ENCODE assay signal across 18 cellular contexts in genomic region chr19:39194832-39195542, GRCh38. TPM values are rescaled to one million over a fixed set of nuclear protein-coding genes. Genes with fewer than 3 reads are reported as not detected.
A peak's percentile ranks its signal among the peaks of the same experiment; 100 is the strongest.
DNase-seq lines count a peak whose midpoint lies in the region; ATAC-seq and TF ChIP-seq lines count a peak whose summit lies in the region.
"Had no signal": no experiment of that assay in that cellular context is flagged by ENCODE, and none has a peak within 500 bp of the region (broad histone marks: within the 10 kb centered on the region; RNA-seq: fewer than 3 reads in every experiment).

No MANE protein-coding gene starts in this region.

- H3K4me2 ChIP-seq in PC-9, result peak overlapping the region; percentile 73

- H3K36me3 Mint-ChIP-seq in activated naive CD8-positive, alpha-beta T cell, result no peaks in the 10 kb centered on the region
- H3K36me3 Mint-ChIP-seq in activated naive CD8-positive, alpha-beta T cell treated with anti-CD3 and anti-CD28 coated beads for 36 hours, result no peaks in the 10 kb centered on the region
- H3K36me3 Mint-ChIP-seq in endothelial cell (ENCODE audit: low read depth, unreplicated experiment) (peaks cover 6% of the 10 kb centered on the region), type B pancreatic cell (no peaks in the 10 kb centered on the region)
- H3K36me3 Mint-ChIP-seq: activated CD4-positive, alpha-beta memory T cell treated with anti-CD3 and anti-CD28 coated beads for 36 hours had no signal

- no peak for ATAC-seq in HG03571 (IDR thresholded peaks at IDR 0.05; ENCODE audit: unreplicated experiment)
- no peak for ATAC-seq in HG02840 (IDR thresholded peaks at IDR 0.05; ENCODE audit: low FRiP score, unreplicated experiment)

- TF ChIP-seq CTCF in PC-9 (conservative IDR thresholded peaks at IDR 0.05), result no peak
- TF ChIP-seq CTCF in endothelial cell (IDR thresholded peaks at IDR 0.05; ENCODE audit: unreplicated experiment), result no peak
- TF ChIP-seq CTCF in type B pancreatic cell (conservative IDR thresholded peaks at IDR 0.05), result no peak

- H3K4me1 ChIP-seq in PC-9 (replicated peaks; ENCODE audit: insufficient read depth), result peaks cover 56% of the 10 kb centered on the region
- H3K4me1 ChIP-seq: adrenal gland had no signal

- no peaks in the 10 kb centered on the region for H3K27me3 ChIP-seq in PC-9 (ENCODE audit: insufficient read depth, low read depth)

- no peaks in the 10 kb centered on the region for H3K79me2 ChIP-seq in PC-9 (ENCODE audit: low read depth)

- no peaks in the 10 kb centered on the region for H3K9me3 ChIP-seq in PC-9 (ENCODE audit: insufficient read depth, low read depth)
- H3K9me3 ChIP-seq: adrenal gland, lower lobe of right lung had no signal

- H3F3A ChIP-seq in PC-9 (ENCODE audit: insufficient read depth, low read depth), result peaks cover 41% of the 10 kb centered on the region

- peak overlapping the region; percentile 47; the same call in 1 of the 2 replicates for H3K4me3 ChIP-seq in PC-9
- H3K4me3 ChIP-seq: adrenal gland, lower lobe of right lung had no signal

- intact Hi-C loops in PC-9 (cut with micrococcal nuclease; ENCODE audit: unreplicated experiment), result no loop called here

- no peaks in the 10 kb centered on the region for H4K20me1 ChIP-seq in PC-9 (ENCODE audit: insufficient read depth)

- H3K4me1 Mint-ChIP-seq in activated naive CD8-positive, alpha-beta T cell (ENCODE audit: low read depth), result peaks cover 22% of the 10 kb centered on the region
- H3K4me1 Mint-ChIP-seq in activated naive CD8-positive, alpha-beta T cell treated with anti-CD3 and anti-CD28 coated beads for 36 hours, result peaks cover 8% of the 10 kb centered on the region
- peaks cover 4% of the 10 kb centered on the region for H3K4me1 Mint-ChIP-seq in endothelial cell (ENCODE audit: unreplicated experiment)
- H3K4me1 Mint-ChIP-seq in type B pancreatic cell (ENCODE audit: unreplicated experiment), result peaks cover 27% of the 10 kb centered on the region

- no peak overlapping the region for H2AFZ ChIP-seq in PC-9

- H3K4me3 Mint-ChIP-seq in activated naive CD8-positive, alpha-beta T cell, result peak overlapping the region; percentile 61
- no peak overlapping the region for H3K4me3 Mint-ChIP-seq in activated naive CD8-positive, alpha-beta T cell treated with anti-CD3 and anti-CD28 coated beads for 36 hours
- H3K4me3 Mint-ChIP-seq in endothelial cell (ENCODE audit: unreplicated experiment), result peak overlapping the region; percentile 47
- H3K4me3 Mint-ChIP-seq in type B pancreatic cell, result peak overlapping the region; percentile 39
- H3K4me3 Mint-ChIP-seq: activated CD4-positive, alpha-beta memory T cell treated with anti-CD3 and anti-CD28 coated beads for 36 hours; nephron had no signal

- POLR2A ChIA-PET in PC-9 (lab: Charles Lee; ENCODE audit: unreplicated experiment), result interaction anchor here (0.7 kb wide), 1 partner anchor 233 kb away, joined by 4 read pairs; no protein-coding TSS in a partner anchor

- DNase-seq in activated naive CD8-positive, alpha-beta T cell treated with anti-CD3 and anti-CD28 coated beads for 36 hours, result no peak
- peak; percentile 32 to 61 for DNase-seq in PC-9
- DNase-seq in endothelial cell (ENCODE audit: low spot score), result no peak
- DNase-seq in type B pancreatic cell (ENCODE audit: extremely low spot score, unreplicated experiment), result no peak
- DNase-seq in NCI-H446 (lab: John Stamatoyannopoulos, UW), result no peak
- DNase-seq: activated CD4-positive, alpha-beta memory T cell treated with anti-CD3 and anti-CD28 coated beads for 36 hours; adrenal gland; cerebellar nuclear complex; DMS153; foreskin melanocyte; lower lobe of right lung; NCI-H2081 treated with DMSO at 0.1 percent for 48 hours; retina had no signal

- no peak overlapping the region for H3K27ac Mint-ChIP-seq in activated naive CD8-positive, alpha-beta T cell
- no peak overlapping the region for H3K27ac Mint-ChIP-seq in activated naive CD8-positive, alpha-beta T cell treated with anti-CD3 and anti-CD28 coated beads for 36 hours
- H3K27ac Mint-ChIP-seq in endothelial cell (ENCODE audit: unreplicated experiment), result no peak overlapping the region
- H3K27ac Mint-ChIP-seq in type B pancreatic cell, result peak overlapping the region; percentile 55
- H3K27ac Mint-ChIP-seq: activated CD4-positive, alpha-beta memory T cell treated with anti-CD3 and anti-CD28 coated beads for 36 hours; nephron had no signal

- no peaks in the 10 kb centered on the region for H3K9me3 Mint-ChIP-seq in activated naive CD8-positive, alpha-beta T cell (ENCODE audit: low read depth)
- no peaks in the 10 kb centered on the region for H3K9me3 Mint-ChIP-seq in activated naive CD8-positive, alpha-beta T cell treated with anti-CD3 and anti-CD28 coated beads for 36 hours
- H3K9me3 Mint-ChIP-seq in endothelial cell (ENCODE audit: unreplicated experiment) (no peaks in the 10 kb centered on the region), type B pancreatic cell (no peaks in the 10 kb centered on the region)
- H3K9me3 Mint-ChIP-seq: activated CD4-positive, alpha-beta memory T cell treated with anti-CD3 and anti-CD28 coated beads for 36 hours; nephron had no signal

- no peaks in the 10 kb centered on the region for H3K36me3 ChIP-seq in PC-9 (ENCODE audit: low read depth)
- H3K36me3 ChIP-seq: adrenal gland, lower lobe of right lung had no signal

- no peaks in the 10 kb centered on the region for H3K9me2 ChIP-seq in PC-9 (ENCODE audit: insufficient read depth)

- no TSS peak for BruUV-seq in PC-9 (replicated peaks; lab: Mats Ljungman, UMichigan)

- CTCF ChIA-PET in PC-9 (lab: Charles Lee), result interaction anchor here (0.6 to 1.0 kb wide), 2 partner anchors 56 to 73 kb away, joined by 3 to 4 read pairs; no protein-coding TSS in a partner anchor

- H3K27ac ChIP-seq in PC-9, result peak overlapping the region; percentile 65
- H3K27ac ChIP-seq: adrenal gland, lower lobe of right lung had no signal

- peaks cover 33% of the 10 kb centered on the region for H3K27me3 Mint-ChIP-seq in activated naive CD8-positive, alpha-beta T cell
- H3K27me3 Mint-ChIP-seq in activated naive CD8-positive, alpha-beta T cell treated with anti-CD3 and anti-CD28 coated beads for 36 hours, result peaks cover 73% of the 10 kb centered on the region
- H3K27me3 Mint-ChIP-seq in endothelial cell (ENCODE audit: unreplicated experiment) (peaks cover 17% of the 10 kb centered on the region), type B pancreatic cell (peaks cover 42% of the 10 kb centered on the region)

RNA-seq across cellular contexts. Expression of gene NCCRP1, which starts 1.8 kb away (rescaled TPM):
- not detected for total RNA-seq in activated naive CD8-positive, alpha-beta T cell treated with anti-CD3 and anti-CD28 coated beads for 36 hours
- total RNA-seq in PC-9 (2021) (22.7 and 23.2 TPM in 2 replicates), endothelial cell (ENCODE audit: unreplicated experiment) (not detected), type B pancreatic cell (ENCODE audit: low replicate concordance) (19.0 and 22.6 TPM in 2 replicates)
- total RNA-seq: activated CD4-positive, alpha-beta memory T cell treated with anti-CD3 and anti-CD28 coated beads for 36 hours; MCF 10A had no signal

RNA-seq across cellular contexts. Expression of gene SYCN, which starts 9.1 kb away (rescaled TPM):
- total RNA-seq in activated naive CD8-positive, alpha-beta T cell treated with anti-CD3 and anti-CD28 coated beads for 36 hours, result not detected
- total RNA-seq in PC-9 (2021) (not detected in 2 replicates), endothelial cell (ENCODE audit: unreplicated experiment) (not detected), type B pancreatic cell (ENCODE audit: low replicate concordance) (not detected in 2 replicates)
- total RNA-seq: activated CD4-positive, alpha-beta memory T cell treated with anti-CD3 and anti-CD28 coated beads for 36 hours; lower lobe of right lung; MCF 10A had no signal

RNA-seq across cellular contexts. Expression of gene IFNL3, which starts 49.8 kb away (rescaled TPM):
- not detected for total RNA-seq in activated naive CD8-positive, alpha-beta T cell treated with anti-CD3 and anti-CD28 coated beads for 36 hours
- total RNA-seq in PC-9 (2021) (not detected in 2 replicates), endothelial cell (ENCODE audit: unreplicated experiment) (not detected), type B pancreatic cell (ENCODE audit: low replicate concordance) (not detected in 2 replicates)
- total RNA-seq: adrenal gland, lower lobe of right lung, MCF 10A had no signal

RNA-seq across cellular contexts. Expression of gene IFNL4, which starts 53.7 kb away (rescaled TPM):
- under 1 TPM; 0.14 to 0.25 TPM for total RNA-seq in activated naive CD8-positive, alpha-beta T cell treated with anti-CD3 and anti-CD28 coated beads for 36 hours
- total RNA-seq in PC-9 (2021) (not detected in 2 replicates), endothelial cell (ENCODE audit: unreplicated experiment) (not detected), type B pancreatic cell (ENCODE audit: low replicate concordance) (not detected in 2 replicates)
- total RNA-seq: activated CD4-positive, alpha-beta memory T cell treated with anti-CD3 and anti-CD28 coated beads for 36 hours; adrenal gland; lower lobe of right lung; MCF 10A had no signal

Comparison
In these comparisons a context has a peak if more than half of its experiments do, and no peak if none do; other contexts are left out.
1. DNase-seq: peak in PC-9 (2 of 2); none in activated naive CD8-positive, alpha-beta T cell treated with anti-CD3 and anti-CD28 coated beads for 36 hours (single experiment), endothelial cell (single experiment), type B pancreatic cell (single experiment) and NCI-H446 (0 of 2).
2. RNA of gene NCCRP1, which starts 1.8 kb away (total RNA-seq): 22.7 to 23.2 TPM in PC-9 and 19.0 to 22.6 TPM in type B pancreatic cell; not detected in endothelial cell (single experiment) and not detected in activated naive CD8-positive, alpha-beta T cell treated with anti-CD3 and anti-CD28 coated beads for 36 hours; every median in the first group is over 10 times any median in the second.